27 cellular contexts compared by ENCODE assay signal in the genomic region with DNA sequence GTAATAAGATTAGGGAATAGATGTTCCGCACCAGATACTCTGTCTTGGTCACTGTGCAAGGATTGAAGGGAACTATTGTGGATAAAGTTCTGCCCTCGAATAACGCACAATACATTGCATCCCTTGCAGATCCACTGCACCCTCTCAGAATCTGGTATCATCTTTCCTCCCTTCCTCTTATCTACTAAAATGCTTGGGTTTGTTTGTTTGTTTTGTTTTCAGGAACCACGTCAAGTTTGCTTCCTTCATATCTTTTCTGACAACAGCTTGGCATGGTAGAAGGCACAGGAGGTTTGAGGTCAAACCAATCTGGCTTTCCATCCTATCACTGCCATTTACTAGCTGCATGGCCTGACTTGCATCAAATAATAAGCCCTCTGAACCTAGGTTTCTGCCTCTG.
"Had no signal": no experiment of that assay in that cellular context is flagged by ENCODE, and none has a peak within 500 bp of the region (broad histone marks: within the 10 kb centered on the region; RNA-seq: fewer than 3 reads in every experiment).

No MANE protein-coding gene starts in this region.

- H3K4me3 ChIP-seq: body of pancreas, cardiac muscle cell, heart left ventricle, suprapubic skin, tibial artery had no signal

- H3K27ac Mint-ChIP-seq: activated naive CD8-positive, alpha-beta T cell; immature natural killer cell had no signal

- FAIRE-seq: kidney had no signal

- DNase-seq: activated CD4-positive, alpha-beta T cell treated with anti-CD3 and anti-CD28 coated beads for 4 hours; activated CD4-positive, alpha-beta T cell treated with anti-CD3 and anti-CD28 coated beads, Interleukin-2, amount 50 U/mL, for 4 hours; activated effector memory CD4-positive, alpha-beta T cell treated with Interleukin-2 at 50 U/mL for 16 hours; activated naive CD4-positive, alpha-beta T cell treated with Interleukin-2 at 50 U/mL for 16 hours; activated T-cell treated with anti-CD3 and anti-CD28 coated beads for 4 hours; anterior cingulate cortex; body of pancreas; cortex of kidney; foreskin fibroblast; heart left ventricle; hypothalamus; immature natural killer cell; kidney; left colon; naive B cell; occipital lobe; right cardiac atrium; stimulated activated CD4-positive, alpha-beta T cell treated with anti-CD3 and anti-CD28 coated beads, Interleukin-15, amount 100 ng/mL, for 24 hours; stimulated activated CD4-positive, alpha-beta T cell treated with anti-CD3 and anti-CD28 coated beads, Interleukin-2, amount 100 ng/mL, for 24 hours; stimulated activated naive CD4-positive, alpha-beta T cell; T-helper 2 cell; tibial artery had no signal

- H3K9me3 Mint-ChIP-seq: immature natural killer cell had no signal

- H3K36me3 ChIP-seq: cardiac muscle cell, suprapubic skin, tibial artery had no signal

- H3K9me3 ChIP-seq: body of pancreas, heart left ventricle, suprapubic skin, tibial artery had no signal

- H3K27me3 ChIP-seq: body of pancreas, cardiac muscle cell, suprapubic skin, tibial artery had no signal

- H3K27ac ChIP-seq: body of pancreas, cardiac muscle cell, suprapubic skin had no signal

- H3K36me3 Mint-ChIP-seq: activated naive CD8-positive, alpha-beta T cell; immature natural killer cell; mesothelial cell of epicardium had no signal

- ATAC-seq: body of pancreas, esophagus mucosa, heart left ventricle, left colon, right cardiac atrium had no signal
